8 cellular contexts compared by ENCODE assay signal in the genomic region with DNA sequence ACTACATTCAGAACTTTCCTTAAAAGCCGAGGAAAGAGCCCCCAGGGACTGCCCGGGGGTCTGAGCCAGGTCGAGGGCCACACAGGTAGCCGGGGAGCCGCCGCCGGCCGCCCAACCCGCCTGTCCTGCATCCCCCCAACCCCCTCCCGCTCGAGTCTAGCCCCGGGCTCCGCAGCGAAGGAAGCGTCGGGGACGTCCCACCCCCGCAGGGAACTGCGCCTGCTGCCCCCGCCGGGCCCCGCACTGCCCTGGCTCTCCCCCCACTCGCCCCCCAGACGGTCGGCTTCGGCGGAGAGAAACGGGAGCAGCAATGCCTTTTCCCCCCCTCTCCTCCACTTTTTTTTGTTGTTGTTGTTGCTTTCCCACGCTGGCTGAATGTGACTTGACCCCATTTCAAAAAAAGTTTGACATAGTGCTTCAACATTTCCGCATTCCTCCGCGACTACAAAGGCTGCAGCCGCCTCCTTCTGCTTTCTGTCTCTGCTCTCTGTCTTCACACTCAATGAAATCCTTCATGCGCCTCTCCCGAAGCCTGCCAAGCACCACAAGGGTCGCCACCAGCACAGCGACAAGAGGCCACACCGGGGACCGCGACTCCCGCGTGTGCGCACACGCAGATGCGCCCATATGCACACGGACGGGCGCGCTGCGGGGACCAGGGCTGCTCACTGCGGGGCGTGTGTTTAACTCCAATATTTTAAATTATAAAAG. TPM values are rescaled to one million over a fixed set of nuclear protein-coding genes. Genes with fewer than 3 reads are reported as not detected.
DNase-seq lines count a peak whose midpoint lies in the region; ATAC-seq and TF ChIP-seq lines count a peak whose summit lies in the region.

No MANE protein-coding gene starts in this region.

- ATAC-seq in HCT116 (no peak; the same call in 1 of the 2 replicates), RWPE2 (ENCODE audit: low read depth) (no peak), HG03457 (IDR thresholded peaks at IDR 0.05; ENCODE audit: unreplicated experiment) (no peak)

- RAD21 ChIA-PET in HCT116 (lab: Charles Lee; ENCODE audit: low non-redundant PET in 1 of 2, low total read pairs in 2 of 2, uncharacterized antibody in 2 of 2, unreplicated experiment in 2 of 2) = no interaction called here

- peak; percentile 64 for DNase-seq in AG20443 (ENCODE audit: low spot score)
- DNase-seq in HCT116 (ENCODE audit: low read depth, low spot score) = peak; percentile 72
- DNase-seq in RWPE2 (ENCODE audit: low spot score) = peak; percentile 69
- DNase-seq in activated gamma-delta T cell treated with Interleukin-2 at 50 U/mL for 16 hours = peak; percentile 28
- DNase-seq in germinal center (ENCODE audit: low spot score) = peak; percentile 62
- DNase-seq in ureter (ENCODE audit: low spot score) = peak; percentile 67

- peaks cover 53% of the 10 kb centered on the region for H3K79me2 ChIP-seq in HCT116 (ENCODE audit: insufficient read depth, low read length)

- H3K27me3 ChIP-seq in HCT116 (ENCODE audit: insufficient read depth, low read length) = no peaks in the 10 kb centered on the region
- no peaks in the 10 kb centered on the region for H3K27me3 ChIP-seq in RWPE2 (ENCODE audit: insufficient read depth, poor library complexity, severe bottlenecking)
- H3K27me3 ChIP-seq in neutrophil = peaks cover 19% of the 10 kb centered on the region

- TF ChIP-seq RAD21 in HCT116 (IDR thresholded peaks at IDR 0.05; ENCODE audit: low read depth) = no peak

- POLR2A ChIA-PET in HCT116 (lab: Charles Lee) = no interaction called here

- H2AFZ ChIP-seq in HCT116 (ENCODE audit: low read depth, low read length, poor library complexity, severe bottlenecking) = no peak overlapping the region

- H3K36me3 ChIP-seq in HCT116 (ENCODE audit: control insufficient read depth in 1 of 2, insufficient read depth in 2 of 2, low read length in 2 of 2) (peaks cover 0 to 7% of the 10 kb centered on the region in 2 experiments; a peak in 1 of 4 replicates), RWPE2 (ENCODE audit: low read depth) (peaks cover 25% of the 10 kb centered on the region), neutrophil (no peaks in the 10 kb centered on the region)

- TF ChIP-seq POLR2A in HCT116 (IDR thresholded peaks at IDR 0.05; ENCODE audit: borderline replicate concordance, extremely low read depth, insufficient read depth, insufficient read length) = no peak

- H3K27ac ChIP-seq in HCT116 (ENCODE audit: low read depth, low read length) (peak overlapping the region; percentile 53), RWPE2 (ENCODE audit: poor library complexity, severe bottlenecking) (peak overlapping the region; percentile 90), neutrophil (peak overlapping the region; percentile 72)

- no peaks in the 10 kb centered on the region for H4K20me1 ChIP-seq in HCT116 (ENCODE audit: insufficient read depth)

- intact Hi-C loops in HCT116 (cut with micrococcal nuclease) = loop anchor here (1.0 to 5.0 kb wide), 2 partner anchors 140 to 207 kb away; no protein-coding TSS in a partner anchor

- BruUV-seq in HCT116 (replicated peaks; lab: Mats Ljungman, UMichigan) = no TSS peak

- TF ChIP-seq CTCF in HCT116 (IDR thresholded peaks at IDR 0.05 in 2 of 3, conservative IDR thresholded peaks at IDR 0.05 in 1 of 3; ENCODE audit: borderline replicate concordance in 1 of 3, insufficient read depth in 1 of 3, low read depth in 2 of 3, low read length in 2 of 3) = no peak
- no peak for TF ChIP-seq CTCF in RWPE2 (IDR thresholded peaks at IDR 0.05; ENCODE audit: poor library complexity, severe bottlenecking)
- no peak for TF ChIP-seq CTCF in neutrophil (IDR thresholded peaks at IDR 0.05)

- H3K4me3 ChIP-seq in HCT116 (replicated peaks in 1 of 2; ENCODE audit: low read depth in 1 of 2, low read length in 2 of 2) = peak overlapping the region; percentile 65 to 77
- H3K4me3 ChIP-seq in RWPE2 (ENCODE audit: severe bottlenecking) = peak overlapping the region; percentile 85
- H3K4me3 ChIP-seq in neutrophil (ENCODE audit: low read depth in 1 of 2, low read length in 1 of 2) = peak overlapping the region; percentile 90 to 98

- CTCF ChIA-PET in HCT116 (lab: Charles Lee) = no interaction called here

- H3K9me2 ChIP-seq in HCT116 (ENCODE audit: insufficient read depth) = no peaks in the 10 kb centered on the region

- peak overlapping the region; percentile 82 for H3K9ac ChIP-seq in HCT116 (ENCODE audit: low read length)

- peak overlapping the region; percentile 99 for H3K4me2 ChIP-seq in HCT116 (ENCODE audit: low read length)

- no peaks in the 10 kb centered on the region for H3K9me3 ChIP-seq in HCT116 (ENCODE audit: control insufficient read depth in 1 of 2, insufficient read depth in 1 of 2, low read depth in 1 of 2, low read length in 2 of 2)
- no peaks in the 10 kb centered on the region for H3K9me3 ChIP-seq in RWPE2 (ENCODE audit: severe bottlenecking)
- no peaks in the 10 kb centered on the region for H3K9me3 ChIP-seq in neutrophil

- H3K4me1 ChIP-seq in HCT116 (ENCODE audit: control insufficient read depth in 1 of 2, insufficient read depth in 2 of 2, low read length in 2 of 2) = peaks cover 12 to 43% of the 10 kb centered on the region in 2 experiments
- H3K4me1 ChIP-seq in RWPE2 (ENCODE audit: insufficient read depth, poor library complexity, severe bottlenecking) = peaks cover 46% of the 10 kb centered on the region
- peaks cover 34 to 37% of the 10 kb centered on the region in 2 experiments for H3K4me1 ChIP-seq in neutrophil (ENCODE audit: control insufficient read depth in 1 of 2, insufficient read depth in 1 of 2, low read depth in 1 of 2, low read length in 1 of 2)

TF ChIP-seq in HCT116, 20 proteins besides CTCF, POLR2A, EP300 and RAD21:
- TF ChIP-seq, protein P1, sequence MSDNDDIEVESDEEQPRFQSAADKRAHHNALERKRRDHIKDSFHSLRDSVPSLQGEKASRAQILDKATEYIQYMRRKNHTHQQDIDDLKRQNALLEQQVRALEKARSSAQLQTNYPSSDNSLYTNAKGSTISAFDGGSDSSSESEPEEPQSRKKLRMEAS (IDR thresholded peaks at IDR 0.05) = peak; percentile 84
- TF ChIP-seq TCF7L2 (IDR thresholded peaks at IDR 0.05; ENCODE audit: borderline replicate concordance, extremely low read depth, insufficient read depth, insufficient read length) = peak; percentile 99
- TF ChIP-seq SIN3A (IDR thresholded peaks at IDR 0.05; ENCODE audit: low read depth) = peak; percentile 97
- 0 out of 2 replicates have a peak, but pooled peaks have one; percentile 29 for TF ChIP-seq SP1 (IDR thresholded peaks at IDR 0.05; ENCODE audit: low read depth)
- peak; percentile 85; the same call in 1 of the 2 replicates for TF ChIP-seq ELF1 (IDR thresholded peaks at IDR 0.05; ENCODE audit: borderline replicate concordance, low read depth)
- no peak for TF ChIP-seq YY1 (IDR thresholded peaks at IDR 0.05; ENCODE audit: extremely low read depth, insufficient replicate concordance, low read depth, low read length)
- no peak for TF ChIP-seq EZH2phosphoT487 (IDR thresholded peaks at IDR 0.05; ENCODE audit: borderline replicate concordance)
- TF ChIP-seq CBX3 (IDR thresholded peaks at IDR 0.05; ENCODE audit: low read depth) = peak; percentile 72; the same call in 1 of the 2 replicates
- peak; percentile 64 for TF ChIP-seq EGR1 (IDR thresholded peaks at IDR 0.05; ENCODE audit: low read depth)
- TF ChIP-seq, protein P2, sequence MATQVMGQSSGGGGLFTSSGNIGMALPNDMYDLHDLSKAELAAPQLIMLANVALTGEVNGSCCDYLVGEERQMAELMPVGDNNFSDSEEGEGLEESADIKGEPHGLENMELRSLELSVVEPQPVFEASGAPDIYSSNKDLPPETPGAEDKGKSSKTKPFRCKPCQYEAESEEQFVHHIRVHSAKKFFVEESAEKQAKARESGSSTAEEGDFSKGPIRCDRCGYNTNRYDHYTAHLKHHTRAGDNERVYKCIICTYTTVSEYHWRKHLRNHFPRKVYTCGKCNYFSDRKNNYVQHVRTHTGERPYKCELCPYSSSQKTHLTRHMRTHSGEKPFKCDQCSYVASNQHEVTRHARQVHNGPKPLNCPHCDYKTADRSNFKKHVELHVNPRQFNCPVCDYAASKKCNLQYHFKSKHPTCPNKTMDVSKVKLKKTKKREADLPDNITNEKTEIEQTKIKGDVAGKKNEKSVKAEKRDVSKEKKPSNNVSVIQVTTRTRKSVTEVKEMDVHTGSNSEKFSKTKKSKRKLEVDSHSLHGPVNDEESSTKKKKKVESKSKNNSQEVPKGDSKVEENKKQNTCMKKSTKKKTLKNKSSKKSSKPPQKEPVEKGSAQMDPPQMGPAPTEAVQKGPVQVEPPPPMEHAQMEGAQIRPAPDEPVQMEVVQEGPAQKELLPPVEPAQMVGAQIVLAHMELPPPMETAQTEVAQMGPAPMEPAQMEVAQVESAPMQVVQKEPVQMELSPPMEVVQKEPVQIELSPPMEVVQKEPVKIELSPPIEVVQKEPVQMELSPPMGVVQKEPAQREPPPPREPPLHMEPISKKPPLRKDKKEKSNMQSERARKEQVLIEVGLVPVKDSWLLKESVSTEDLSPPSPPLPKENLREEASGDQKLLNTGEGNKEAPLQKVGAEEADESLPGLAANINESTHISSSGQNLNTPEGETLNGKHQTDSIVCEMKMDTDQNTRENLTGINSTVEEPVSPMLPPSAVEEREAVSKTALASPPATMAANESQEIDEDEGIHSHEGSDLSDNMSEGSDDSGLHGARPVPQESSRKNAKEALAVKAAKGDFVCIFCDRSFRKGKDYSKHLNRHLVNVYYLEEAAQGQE (IDR thresholded peaks at IDR 0.05; ENCODE audit: low read depth) = no peak

RNA-seq across cellular contexts. Expression of a gene that starts 1.1 kb away (rescaled TPM):
- total RNA-seq in HCT116 (2021; ENCODE audit: unreplicated experiment) = 41.4 TPM
- polyA plus RNA-seq in HCT116 (2012) = 4.6 TPM in 2 replicates
- total RNA-seq in ureter = 24.8 TPM
